In genomic region chr16:86707581-86707980, GRCh38 we compare ENCODE assay signal across 29 cellular contexts.
"Had no signal": no experiment of that assay in that cellular context is flagged by ENCODE, and none has a peak within 500 bp of the region (broad histone marks: within the 10 kb centered on the region; RNA-seq: fewer than 3 reads in every experiment).

No MANE protein-coding gene starts in this region.

- H3K9me3 Mint-ChIP-seq: activated CD4-positive, alpha-beta T cell treated with anti-CD3 and anti-CD28 coated beads, Interleukin-2, amount 10 ng/mL, durations not matched to agents 7 days and 5 days; activated CD8-positive, alpha-beta T cell treated with anti-CD3 and anti-CD28 coated beads for 36 hours; activated naive CD4-positive, alpha-beta T cell treated with anti-CD3 and anti-CD28 coated beads, Interleukin-2, amount 50 U/mL, for 24 hours; activated T-cell treated with anti-CD3 and anti-CD28 coated beads, Interleukin-2, amount 50 U/mL, for 4 hours had no signal

- FAIRE-seq: endometrium, endothelial cell of umbilical vein had no signal

- H3K27me3 Mint-ChIP-seq: activated CD4-positive, alpha-beta T cell treated with anti-CD3 and anti-CD28 coated beads, Interleukin-2, amount 10 ng/mL, durations not matched to agents 7 days and 5 days; activated naive CD4-positive, alpha-beta T cell treated with anti-CD3 and anti-CD28 coated beads, Interleukin-2, amount 50 U/mL, for 24 hours had no signal

- ATAC-seq: activated CD8-positive, alpha-beta T cell treated with anti-CD3 and anti-CD28 coated beads for 36 hours; activated naive CD8-positive, alpha-beta T cell treated with anti-CD3 and anti-CD28 coated beads, Interleukin-2, amount 50 U/mL, for 24 hours; activated T-cell treated with anti-CD3 and anti-CD28 coated beads, Interleukin-2, amount 50 U/mL, for 4 hours; body of pancreas; gastroesophageal sphincter had no signal

- H3K36me3 Mint-ChIP-seq: activated naive CD4-positive, alpha-beta T cell treated with anti-CD3 and anti-CD28 coated beads, Interleukin-2, amount 50 U/mL, for 24 hours; activated naive CD8-positive, alpha-beta T cell treated with anti-CD3 and anti-CD28 coated beads for 36 hours had no signal

- H3K27ac Mint-ChIP-seq: activated CD4-positive, alpha-beta T cell treated with anti-CD3 and anti-CD28 coated beads, Interleukin-2, amount 10 ng/mL, durations not matched to agents 7 days and 5 days; activated CD8-positive, alpha-beta T cell treated with anti-CD3 and anti-CD28 coated beads for 36 hours; activated naive CD4-positive, alpha-beta T cell treated with anti-CD3 and anti-CD28 coated beads for 36 hours; activated naive CD4-positive, alpha-beta T cell treated with anti-CD3 and anti-CD28 coated beads, Interleukin-2, amount 50 U/mL, for 24 hours; activated naive CD8-positive, alpha-beta T cell treated with anti-CD3 and anti-CD28 coated beads for 36 hours; activated naive CD8-positive, alpha-beta T cell treated with anti-CD3 and anti-CD28 coated beads, Interleukin-2, amount 50 U/mL, for 24 hours; activated T-helper 2 cell treated with anti-CD3 and anti-CD28 coated beads, Interferon-gamma antibody, Interleukin-2, Interleukin-4, amounts not matched to agents 10 μg/mL and 5 μg/mL and 100 μg/mL, durations not matched to agents 14 hours and 24 hours and 36 hours had no signal

- DNase-seq: activated CD4-positive, alpha-beta T cell treated with anti-CD3 and anti-CD28 coated beads for 1 hour; activated CD4-positive, alpha-beta T cell treated with anti-CD3 and anti-CD28 coated beads for 4 hours; activated CD4-positive, alpha-beta T cell treated with anti-CD3 and anti-CD28 coated beads, Interleukin-2, amount 10 ng/mL, durations not matched to agents 7 days and 5 days; activated CD4-positive, alpha-beta T cell treated with anti-CD3 and anti-CD28 coated beads, Interleukin-2, amount 50 U/mL, for 4 hours; activated CD4-positive, CD25-positive, alpha-beta regulatory T cell; activated CD8-positive, alpha-beta memory T cell treated with anti-CD3 and anti-CD28 coated beads for 24 hours; activated CD8-positive, alpha-beta T cell treated with anti-CD3 and anti-CD28 coated beads for 36 hours; activated effector memory CD4-positive, alpha-beta T cell treated with anti-CD3 and anti-CD28 coated beads, Interleukin-2, amount 50 U/mL, for 16 hours; activated naive CD4-positive, alpha-beta T cell treated with anti-CD3 and anti-CD28 coated beads for 36 hours; activated naive CD8-positive, alpha-beta T cell treated with anti-CD3 and anti-CD28 coated beads for 36 hours; activated naive CD8-positive, alpha-beta T cell treated with anti-CD3 and anti-CD28 coated beads, Interleukin-2, amount 50 U/mL, for 24 hours; activated T-cell treated with anti-CD3 and anti-CD28 coated beads, Interleukin-2, amount 50 U/mL, for 4 hours; adrenal gland; amygdala; aorta; body of pancreas; caudate nucleus; cerebellar nuclear complex; colonic mucosa; effector CD8-positive, alpha-beta T cell; esophagus squamous epithelium; foreskin melanocyte; T-helper 2 cell had no signal

- H3K4me1 Mint-ChIP-seq: activated CD4-positive, alpha-beta T cell treated with anti-CD3 and anti-CD28 coated beads, Interleukin-2, amount 10 ng/mL, durations not matched to agents 7 days and 5 days; activated naive CD4-positive, alpha-beta T cell treated with anti-CD3 and anti-CD28 coated beads, Interleukin-2, amount 50 U/mL, for 24 hours; activated naive CD8-positive, alpha-beta T cell treated with anti-CD3 and anti-CD28 coated beads for 36 hours; activated naive CD8-positive, alpha-beta T cell treated with anti-CD3 and anti-CD28 coated beads, Interleukin-2, amount 50 U/mL, for 24 hours had no signal

- H3K27me3 ChIP-seq: adrenal gland, body of pancreas, colonic mucosa had no signal

- H3K9me3 ChIP-seq: adrenal gland, body of pancreas, colonic mucosa, esophagus squamous epithelium had no signal

- H3K4me1 ChIP-seq: adrenal gland, body of pancreas, colonic mucosa, esophagus squamous epithelium, gastroesophageal sphincter had no signal

- H3K36me3 ChIP-seq: adrenal gland, colonic mucosa, esophagus squamous epithelium, gastroesophageal sphincter had no signal

- H3K27ac ChIP-seq: adrenal gland, body of pancreas, colonic mucosa, epithelial cell of prostate, esophagus squamous epithelium, gastroesophageal sphincter had no signal

- H3K4me3 Mint-ChIP-seq: activated CD4-positive, alpha-beta T cell treated with anti-CD3 and anti-CD28 coated beads, Interleukin-2, amount 10 ng/mL, durations not matched to agents 7 days and 5 days; activated CD8-positive, alpha-beta T cell treated with anti-CD3 and anti-CD28 coated beads for 36 hours; activated naive CD4-positive, alpha-beta T cell treated with anti-CD3 and anti-CD28 coated beads for 36 hours; activated naive CD4-positive, alpha-beta T cell treated with anti-CD3 and anti-CD28 coated beads, Interleukin-2, amount 50 U/mL, for 24 hours; activated naive CD8-positive, alpha-beta T cell treated with anti-CD3 and anti-CD28 coated beads for 36 hours; activated naive CD8-positive, alpha-beta T cell treated with anti-CD3 and anti-CD28 coated beads, Interleukin-2, amount 50 U/mL, for 24 hours; activated T-cell treated with anti-CD3 and anti-CD28 coated beads, Interleukin-2, amount 50 U/mL, for 4 hours had no signal

- H3K4me3 ChIP-seq: adrenal gland, body of pancreas, colonic mucosa, esophagus squamous epithelium, gastroesophageal sphincter had no signal
